ENCODE assay signal across 8 cellular contexts in genomic region chr17:50863931-50864330, GRCh38. TPM values are rescaled to one million over a fixed set of nuclear protein-coding genes. Genes with fewer than 3 reads are reported as not detected.
DNase-seq lines count a peak whose midpoint lies in the region; ATAC-seq and TF ChIP-seq lines count a peak whose summit lies in the region.

No MANE protein-coding gene starts in this region.

- peak overlapping the region; percentile 85 for H3K4me3 ChIP-seq in PC-3 (ENCODE audit: low read length)

- H3K4me3 Mint-ChIP-seq in CD4-positive, alpha-beta T cell = peak overlapping the region; percentile 98
- H3K4me3 Mint-ChIP-seq in endothelial cell (ENCODE audit: unreplicated experiment) (no peak overlapping the region), osteocyte (ENCODE audit: unreplicated experiment) (peak overlapping the region; percentile 90)

- no peaks in the 10 kb centered on the region for H3K27me3 ChIP-seq in CD4-positive, alpha-beta T cell (ENCODE audit: control insufficient read depth, insufficient read depth, low read length)
- H3K27me3 ChIP-seq in PC-3 (ENCODE audit: low read length) = no peaks in the 10 kb centered on the region

- H3K9me2 ChIP-seq in PC-3 (replicated peaks; ENCODE audit: low read length) = no peaks in the 10 kb centered on the region

- peaks cover 5% of the 10 kb centered on the region for H3F3A ChIP-seq in PC-3 (ENCODE audit: low read length, unreplicated experiment)

- BruUV-seq in PC-3 (replicated peaks; lab: Mats Ljungman, UMichigan) = no TSS peak

- H3K27me3 Mint-ChIP-seq in CD4-positive, alpha-beta T cell = peaks cover 5% of the 10 kb centered on the region
- H3K27me3 Mint-ChIP-seq in endothelial cell (ENCODE audit: unreplicated experiment) (peaks cover 16% of the 10 kb centered on the region), osteocyte (ENCODE audit: unreplicated experiment) (no peaks in the 10 kb centered on the region)

- intact Hi-C loops in CD4-positive, alpha-beta T cell (cut with DNase I, micrococcal nuclease) = loop anchor here in 1 of 2 experiments (2.0 to 10.0 kb wide), 3 partner anchors 93 to 391 kb away; partner anchors contain the start of gene NME1
- intact Hi-C loops in PC-3 (cut with micrococcal nuclease) = loop anchor here (1.0 kb wide), 1 partner anchor 86 kb away; no protein-coding TSS in a partner anchor

- no peaks in the 10 kb centered on the region for H3K9me3 Mint-ChIP-seq in CD4-positive, alpha-beta T cell
- H3K9me3 Mint-ChIP-seq in endothelial cell (ENCODE audit: unreplicated experiment) = no peaks in the 10 kb centered on the region
- no peaks in the 10 kb centered on the region for H3K9me3 Mint-ChIP-seq in osteocyte (ENCODE audit: unreplicated experiment)

- no peak for ATAC-seq in CD4-positive, alpha-beta T cell (ENCODE audit: poor library complexity)
- no peak for ATAC-seq in PC-3

- peaks cover 63% of the 10 kb centered on the region for H3K4me1 Mint-ChIP-seq in CD4-positive, alpha-beta T cell (ENCODE audit: low read depth)
- H3K4me1 Mint-ChIP-seq in endothelial cell (ENCODE audit: unreplicated experiment) (peaks cover 25% of the 10 kb centered on the region), osteocyte (ENCODE audit: unreplicated experiment) (peaks cover 35% of the 10 kb centered on the region)

- no peak overlapping the region for H3K27ac ChIP-seq in CD4-positive, alpha-beta T cell (ENCODE audit: low read depth, low read length)
- no peak overlapping the region for H3K27ac ChIP-seq in PC-3 (ENCODE audit: low read length)

- peaks cover 64% of the 10 kb centered on the region for H3K36me3 Mint-ChIP-seq in CD4-positive, alpha-beta T cell (ENCODE audit: low read depth)
- H3K36me3 Mint-ChIP-seq in endothelial cell (ENCODE audit: low read depth, unreplicated experiment) (peaks cover 18% of the 10 kb centered on the region), osteocyte (ENCODE audit: unreplicated experiment) (peaks cover 14% of the 10 kb centered on the region)

- H2AFZ ChIP-seq in PC-3 (ENCODE audit: low read length) = no peak overlapping the region

- H3K79me2 ChIP-seq in PC-3 (ENCODE audit: low read length) = peaks cover 43% of the 10 kb centered on the region

- H3K27ac Mint-ChIP-seq in CD4-positive, alpha-beta T cell = peak overlapping the region; percentile 97
- H3K27ac Mint-ChIP-seq in endothelial cell (ENCODE audit: unreplicated experiment) = peak overlapping the region; percentile 25
- peak overlapping the region; percentile 94 for H3K27ac Mint-ChIP-seq in osteocyte (ENCODE audit: unreplicated experiment)

- no peak for TF ChIP-seq CTCF in CD4-positive, alpha-beta T cell (IDR thresholded peaks at IDR 0.05)
- no peak for TF ChIP-seq CTCF in PC-3 (conservative IDR thresholded peaks at IDR 0.05; ENCODE audit: low read depth, low read length)
- TF ChIP-seq CTCF in endothelial cell (IDR thresholded peaks at IDR 0.05; ENCODE audit: unreplicated experiment) = no peak
- TF ChIP-seq CTCF in osteocyte (IDR thresholded peaks at IDR 0.05) = no peak

- POLR2A ChIA-PET in CD4-positive, alpha-beta T cell (lab: Charles Lee) = interaction anchor here (0.5 to 8.2 kb wide), 8 partner anchors 11 to 288 kb away, joined by 3 to 278 read pairs (median 134); no protein-coding TSS in a partner anchor
- POLR2A ChIA-PET in PC-3 (lab: Charles Lee; ENCODE audit: unreplicated experiment) = no interaction called here

- peaks cover 39% of the 10 kb centered on the region for H3K4me1 ChIP-seq in PC-3 (ENCODE audit: insufficient read depth, low read length)

- peak overlapping the region; percentile 60; the same call in 1 of the 2 replicates for H3K9ac ChIP-seq in PC-3 (ENCODE audit: low read length)

- H4K20me1 ChIP-seq in PC-3 (ENCODE audit: low read length) = peaks cover 37% of the 10 kb centered on the region

- H3K9me3 ChIP-seq in CD4-positive, alpha-beta T cell (ENCODE audit: control insufficient read depth, low read length) = no peaks in the 10 kb centered on the region
- H3K9me3 ChIP-seq in PC-3 (ENCODE audit: low read length) = no peaks in the 10 kb centered on the region

- DNase-seq in CD4-positive, alpha-beta T cell = no peak
- DNase-seq in PC-3 (no peak), endothelial cell (ENCODE audit: low spot score) (no peak), osteocyte (ENCODE audit: extremely low spot score, unreplicated experiment) (no peak), dedifferentiated amniotic fluid mesenchymal stem cell (ENCODE audit: extremely low spot score) (no peak), ureter (ENCODE audit: low spot score) (no peak), RKO (ENCODE audit: low spot score) (no peak), inferior parietal cortex (ENCODE audit: extremely low spot score) (no peak)

- CTCF ChIA-PET in CD4-positive, alpha-beta T cell (lab: Charles Lee) = interaction anchor here (0.6 to 6.8 kb wide), 7 partner anchors 8 to 93 kb away, joined by 3 to 45 read pairs (median 4); no protein-coding TSS in a partner anchor
- CTCF ChIA-PET in PC-3 (lab: Charles Lee) = interaction anchor here (0.7 to 1.7 kb wide), 3 partner anchors 85 to 87 kb away, joined by 4 to 12 read pairs (median 8); no protein-coding TSS in a partner anchor

- peak overlapping the region; percentile 81 for H3K4me2 ChIP-seq in PC-3 (ENCODE audit: low read length)

- H3K36me3 ChIP-seq in PC-3 (ENCODE audit: low read depth, low read length) = peaks cover 22% of the 10 kb centered on the region

RNA-seq across cellular contexts. Expression of gene TOB1, which starts 2.2 kb away (rescaled TPM):
- 100 to 1,000 TPM; 419 to 449 TPM for total RNA-seq in CD4-positive, alpha-beta T cell
- total RNA-seq in PC-3 (2014; rRNA removed) = 28.7 and 39.3 TPM in 2 replicates
- total RNA-seq in endothelial cell (ENCODE audit: unreplicated experiment) = 15.5 TPM
- total RNA-seq in osteocyte = 34.2 and 40.1 TPM in 2 replicates
- total RNA-seq in ureter = 195 TPM

RNA-seq across cellular contexts. Expression of gene WFIKKN2, which starts 28.5 kb away (rescaled TPM):
- total RNA-seq in CD4-positive, alpha-beta T cell = not detected
- not detected in 2 replicates for total RNA-seq in PC-3 (2014; rRNA removed)
- total RNA-seq in endothelial cell (ENCODE audit: unreplicated experiment) = not detected
- not detected in 2 replicates for total RNA-seq in osteocyte
- 0.21 TPM for total RNA-seq in ureter

Comparison
In these comparisons a context has a peak if more than half of its experiments do, and no peak if none do; other contexts are left out.
1. H3K27ac Mint-ChIP-seq: peak in every context shown above with its lines; median percentile 97 in CD4-positive, alpha-beta T cell; 94 in osteocyte; 25 in endothelial cell.